Comparison of ENCODE assay signal across 1 cellular context in the genomic region with DNA sequence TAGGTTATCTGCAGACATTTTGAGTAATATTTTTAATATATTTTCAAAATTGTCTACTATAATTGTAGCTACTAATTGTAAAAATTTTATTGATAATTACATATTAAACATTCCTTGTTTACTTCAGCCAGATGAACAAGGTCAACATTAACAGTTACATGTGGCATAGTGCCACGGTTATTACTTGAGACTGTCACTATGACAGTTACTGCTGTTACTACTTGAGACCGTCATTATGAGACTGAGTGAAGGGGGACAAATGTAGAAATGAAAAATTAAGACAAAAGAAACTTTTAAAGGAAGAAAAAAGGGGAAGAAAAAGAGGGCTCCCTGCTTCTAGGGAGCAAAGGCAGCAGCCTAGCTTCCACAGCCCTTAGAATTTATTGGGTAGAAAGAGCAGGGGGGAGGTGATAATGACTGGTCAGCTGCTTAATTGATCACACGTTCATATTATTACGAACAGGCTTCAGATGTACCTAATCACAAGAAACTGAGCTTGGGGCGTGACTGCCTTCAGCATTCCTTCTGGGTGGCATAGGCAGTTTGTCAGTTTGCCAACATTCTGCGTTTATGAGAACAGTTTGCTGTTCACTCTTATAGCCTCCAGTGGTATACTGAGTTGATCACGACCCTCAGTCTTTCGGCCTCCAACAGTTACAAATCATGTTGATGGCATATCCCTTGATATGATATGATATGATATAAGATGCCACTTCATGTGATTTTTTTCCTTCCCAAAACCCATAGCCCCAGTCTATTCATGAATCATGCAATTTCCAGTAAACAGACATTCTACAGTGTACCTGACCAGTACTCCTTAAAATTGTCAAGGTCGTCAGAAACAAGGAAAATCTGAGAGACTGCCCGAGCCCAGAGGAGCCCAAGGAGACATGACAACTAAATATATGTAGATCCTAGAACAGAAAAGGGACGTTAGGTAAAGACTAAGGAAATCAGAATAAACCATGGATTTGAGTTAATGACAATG.
TF ChIP-seq lines count a peak whose summit lies in the region.

No MANE protein-coding gene starts in this region.

TF ChIP-seq in HEK293, 187 proteins besides CTCF, POLR2A, EP300 and RAD21 (continued from another document):
- TF ChIP-seq PRDM10 (tag by site-specific recombination; IDR thresholded peaks at IDR 0.05) (0 out of 2 replicates have a peak, but pooled peaks have one; percentile 13), ZSCAN30 (tag by site-specific recombination; IDR thresholded peaks at IDR 0.05) (no peak), ZNF610 (tag by site-specific recombination; IDR thresholded peaks at IDR 0.05; ENCODE audit: borderline replicate concordance) (no peak), FEZF1 (tag by site-specific recombination; IDR thresholded peaks at IDR 0.05) (peak; percentile 33; the same call in 1 of the 2 replicates), BCL11B (tag by site-specific recombination; IDR thresholded peaks at IDR 0.05; ENCODE audit: low read depth) (peak; percentile 64)
